Comparison of ENCODE assay signal across 18 cellular contexts in genomic region chr17:45930420-45930951, GRCh38.
"Had no signal": no experiment of that assay in that cellular context is flagged by ENCODE, and none has a peak within 500 bp of the region (broad histone marks: within the 10 kb centered on the region; RNA-seq: fewer than 3 reads in every experiment).

No MANE protein-coding gene starts in this region.

- H3K4me1 ChIP-seq: SJCRH30 had no signal

- H3K9ac ChIP-seq: KMS-11 had no signal

- H3K4me3 ChIP-seq: SJCRH30 had no signal

- H3K27ac ChIP-seq: KMS-11, SJCRH30 had no signal

- H3K36me3 ChIP-seq: SJCRH30 had no signal

- H3K27me3 ChIP-seq: SJCRH30 had no signal

- DNase-seq: IMR-90, Kasumi-1, MM.1S, NCI-H1092 treated with DMSO at 0.1 percent for 48 hours, NCI-H1436, NCI-H187, NCI-H2029, NCI-H2081 treated with DMSO at 0.1 percent for 48 hours, NCI-H2171, NCI-H226, NCI-H446, NCI-H510A, NCI-H524 treated with DMSO at 0.1 percent for 48 hours, NCI-H774, RPMI8226, SHP77 treated with DMSO at 0.1 percent for 48 hours, SJCRH30 had no signal
